8 cellular contexts compared by ENCODE assay signal in the genomic region with DNA sequence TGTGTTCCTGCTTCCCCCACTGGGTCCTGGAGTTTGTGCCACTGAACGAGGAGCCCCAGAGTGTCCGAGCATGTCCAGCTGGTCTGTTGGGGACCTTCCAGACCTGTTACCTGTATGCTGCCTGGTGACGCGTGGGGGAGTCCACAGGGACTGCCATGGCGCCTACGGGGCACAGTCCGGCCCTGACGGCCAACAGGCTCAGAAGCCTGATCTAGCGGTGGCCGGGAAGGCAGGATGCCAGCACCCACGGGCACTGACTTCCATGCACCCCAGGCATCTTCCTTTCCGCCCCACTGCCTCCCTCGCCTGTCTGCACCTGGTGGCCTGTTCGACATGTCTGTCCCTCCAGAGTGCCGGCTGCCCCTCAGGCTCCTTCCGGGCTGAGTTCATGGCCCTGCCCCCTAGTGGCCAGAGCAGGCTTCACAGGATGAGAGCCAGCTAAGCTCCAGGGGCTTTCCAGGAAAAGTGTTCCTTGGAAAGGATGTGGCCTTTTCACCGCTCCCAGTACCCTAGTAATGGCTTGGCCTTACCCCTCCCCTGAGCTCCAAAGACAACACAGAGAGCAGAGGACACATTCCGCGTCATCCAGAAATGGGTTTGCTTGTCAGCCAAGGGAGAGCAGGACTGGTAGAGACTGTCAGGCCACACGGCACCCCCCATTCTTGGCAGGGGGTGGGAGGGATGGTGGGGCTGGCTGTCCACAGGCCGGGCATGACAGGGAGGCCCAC. TPM values are rescaled to one million over a fixed set of nuclear protein-coding genes. Genes with fewer than 3 reads are reported as not detected.
DNase-seq lines count a peak whose midpoint lies in the region; ATAC-seq and TF ChIP-seq lines count a peak whose summit lies in the region.
"Had no signal": no experiment of that assay in that cellular context is flagged by ENCODE, and none has a peak within 500 bp of the region (broad histone marks: within the 10 kb centered on the region; RNA-seq: fewer than 3 reads in every experiment).

No MANE protein-coding gene starts in this region.

- no peaks in the 10 kb centered on the region for H3K27me3 ChIP-seq in thyroid gland

- no peaks in the 10 kb centered on the region for H3K36me3 Mint-ChIP-seq in nephron (ENCODE audit: low read depth)

- H3K27me3 Mint-ChIP-seq in nephron (ENCODE audit: low read depth) = no peaks in the 10 kb centered on the region

- peaks cover 7% of the 10 kb centered on the region for H3K4me1 Mint-ChIP-seq in nephron

- peak; percentile 61 for TF ChIP-seq CTCF in GM13976 (IDR thresholded peaks at IDR 0.05; ENCODE audit: borderline replicate concordance, control extremely low read depth, extremely low read depth, insufficient read depth, missing control alignments)
- TF ChIP-seq CTCF in epithelial cell of esophagus (IDR thresholded peaks at IDR 0.05; ENCODE audit: insufficient read depth, low read depth, low read length, missing control alignments) = peak; percentile 88
- peak; percentile 65 to 69 (median 67) for TF ChIP-seq CTCF in nephron (IDR thresholded peaks at IDR 0.05; ENCODE audit: unreplicated experiment in 3 of 3)
- peak; percentile 55 to 86 (median 74) for TF ChIP-seq CTCF in thyroid gland (IDR thresholded peaks at IDR 0.05)

- H3K9me3 Mint-ChIP-seq in nephron = no peaks in the 10 kb centered on the region

- H3K27ac Mint-ChIP-seq in nephron = peak overlapping the region in 1 of 3 experiments; percentile 38

- no peaks in the 10 kb centered on the region for H3K4me1 ChIP-seq in thyroid gland

- peak overlapping the region in 2 of 3 donors; percentile 18 to 20 for H3K27ac ChIP-seq in thyroid gland
- H3K27ac ChIP-seq: epithelial cell of prostate had no signal

- intact Hi-C loops in thyroid gland (cut with DNase I) = no loop called here

- no peak for ATAC-seq in GM21447 (IDR thresholded peaks at IDR 0.05; ENCODE audit: unreplicated experiment)

- H3K9me3 ChIP-seq in thyroid gland = no peaks in the 10 kb centered on the region

- no peaks in the 10 kb centered on the region for H3K36me3 ChIP-seq in thyroid gland

- in situ Hi-C loops in GM13976 (cut with MboI; ENCODE audit: low sequenced_read_pairs, unreplicated experiment) = loop anchor here (25.0 kb wide), 1 partner anchor 586 kb away; a partner anchor contains a TSS

- no peak for TF ChIP-seq POLR2A in thyroid gland (IDR thresholded peaks at IDR 0.05)

- DNase-seq in GM13976 (ENCODE audit: low spot score) (peak; percentile 62), NCI-H226 (peak; percentile 34), epithelial cell of esophagus (ENCODE audit: low read depth) (peak; percentile 59), thyroid gland (peak; percentile 65 to 74)
- peak; percentile 8 to 29 for DNase-seq in activated CD8-positive, alpha-beta memory T cell treated with anti-CD3 and anti-CD28 coated beads for 4 hours (ENCODE audit: low read depth in 2 of 2)

- WGBS in thyroid gland, 2 donors = 60 to 63% methylated on average over 14 to 18 of the region's 21 CpGs

- no peak overlapping the region for H3K4me3 ChIP-seq in epithelial cell of esophagus (ENCODE audit: low read length)
- no peak overlapping the region for H3K4me3 ChIP-seq in thyroid gland (replicated peaks in 1 of 3)

- no peak overlapping the region for H3K4me3 Mint-ChIP-seq in nephron

RNA-seq across cellular contexts. Expression of a gene that starts 35.7 kb away (rescaled TPM):
- total RNA-seq in thyroid gland = 100 to 1,000 TPM in 1 of 4 donors, 10 to 100 TPM in 3; 80.7 to 159 (median 96.4) TPM

RNA-seq across cellular contexts. Expression of a gene that starts 50.9 kb away (rescaled TPM):
- 10 to 100 TPM in 1 of 4 donors, 1 to 10 TPM in 3; 3.6 to 13.1 (median 5.5) TPM for total RNA-seq in thyroid gland

RNA-seq across cellular contexts. Expression of a gene that starts 51.8 kb away (rescaled TPM):
- total RNA-seq in thyroid gland = under 1 TPM in 2 of 4 donors, not detected in 2; 0.13 to 0.22 TPM

Comparison
In these comparisons a context has a peak if more than half of its experiments do, and no peak if none do; other contexts are left out.
1. DNase-seq: peak in every context shown above with its lines; median percentile 70 in thyroid gland; 62 in GM13976; 59 in epithelial cell of esophagus; 34 in NCI-H226; 18 in activated CD8-positive, alpha-beta memory T cell treated with anti-CD3 and anti-CD28 coated beads for 4 hours.